In the genomic region with DNA sequence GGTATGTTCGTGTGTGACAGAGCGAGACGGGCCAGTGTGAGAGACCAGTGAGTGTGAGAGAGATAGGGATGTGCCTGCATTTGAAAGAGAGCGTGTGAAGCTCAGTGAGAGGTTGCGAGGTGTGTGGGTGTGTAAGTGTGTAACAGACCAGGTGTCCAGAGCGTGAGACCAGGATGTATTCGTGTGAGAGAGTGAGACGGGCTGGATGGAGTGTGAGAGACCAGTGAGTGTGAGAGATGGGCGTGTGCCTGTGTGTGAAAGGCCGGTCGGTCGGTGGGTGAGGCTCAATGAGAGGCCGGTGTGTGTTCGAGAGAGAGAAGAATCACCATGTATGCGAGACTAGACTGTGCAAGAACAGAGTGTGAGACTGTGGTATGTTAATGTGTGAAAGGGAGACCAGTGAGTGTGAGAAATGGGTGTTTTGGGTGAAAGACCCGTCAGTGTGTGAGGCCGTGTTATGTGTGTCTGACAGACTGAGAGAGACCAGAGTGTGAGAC, we compare ENCODE assay signal across 9 cellular contexts. TPM values are rescaled to one million over a fixed set of nuclear protein-coding genes. Genes with fewer than 3 reads are reported as not detected.
DNase-seq lines count a peak whose midpoint lies in the region; ATAC-seq and TF ChIP-seq lines count a peak whose summit lies in the region.
"Had no signal": no experiment of that assay in that cellular context is flagged by ENCODE, and none has a peak within 500 bp of the region (broad histone marks: within the 10 kb centered on the region; RNA-seq: fewer than 3 reads in every experiment).

No MANE protein-coding gene starts in this region.

- no peak for DNase-seq in CD4-positive, CD25-positive, alpha-beta regulatory T cell
- DNase-seq in PC-9: no peak
- DNase-seq in fibroblast of villous mesenchyme (ENCODE audit: low read depth): no peak
- peak in 1 of 2 donors; percentile 39 for DNase-seq in psoas muscle
- no peak for DNase-seq in activated CD4-positive, alpha-beta T cell treated with anti-CD3 and anti-CD28 coated beads, Interleukin-2, amount 10 ng/mL, durations not matched to agents 7 days and 5 days
- DNase-seq in ecto neural progenitor cell (ENCODE audit: low spot score): no peak
- DNase-seq in activated CD4-positive, alpha-beta T cell treated with anti-CD3 and anti-CD28 coated beads for 36 hours: no peak
- DNase-seq: NCI-H2107 had no signal

- H3K27me3 ChIP-seq in CD4-positive, CD25-positive, alpha-beta regulatory T cell (ENCODE audit: control insufficient read depth, insufficient read depth, low read length): peaks cover 2% of the 10 kb centered on the region
- H3K27me3 ChIP-seq in PC-9 (ENCODE audit: insufficient read depth, low read depth) (0 out of 2 replicates have a peak, but pooled peaks cover 6% of the 10 kb centered on the region), psoas muscle (ENCODE audit: insufficient read depth in 3 of 3, low read length in 2 of 3) (no peaks in the 10 kb centered on the region)

- no peak for ATAC-seq in CD4-positive, CD25-positive, alpha-beta regulatory T cell (ENCODE audit: low read depth in 2 of 2)
- no peak for ATAC-seq in psoas muscle
- no peak for ATAC-seq in GM18907 (IDR thresholded peaks at IDR 0.05; ENCODE audit: unreplicated experiment)
- ATAC-seq in activated CD4-positive, alpha-beta T cell treated with anti-CD3 and anti-CD28 coated beads for 36 hours: no peak

- no peak overlapping the region for H3K4me3 Mint-ChIP-seq in CD4-positive, CD25-positive, alpha-beta regulatory T cell
- no peak overlapping the region for H3K4me3 Mint-ChIP-seq in activated CD4-positive, alpha-beta T cell treated with anti-CD3 and anti-CD28 coated beads, Interleukin-2, amount 10 ng/mL, durations not matched to agents 7 days and 5 days
- H3K4me3 Mint-ChIP-seq in activated CD4-positive, alpha-beta T cell treated with anti-CD3 and anti-CD28 coated beads for 36 hours: no peak overlapping the region

- H3K9me2 ChIP-seq in PC-9 (ENCODE audit: insufficient read depth): no peaks in the 10 kb centered on the region

- POLR2A ChIA-PET in PC-9 (lab: Charles Lee; ENCODE audit: unreplicated experiment): no interaction called here
- POLR2A ChIA-PET in activated CD4-positive, alpha-beta T cell treated with anti-CD3 and anti-CD28 coated beads, Interleukin-2, amount 10 ng/mL, durations not matched to agents 7 days and 5 days (lab: Charles Lee): no interaction called here
- POLR2A ChIA-PET in activated CD4-positive, alpha-beta T cell treated with anti-CD3 and anti-CD28 coated beads for 36 hours (lab: Charles Lee): no interaction called here

- peaks cover under 1% of the 10 kb centered on the region for H3K36me3 Mint-ChIP-seq in CD4-positive, CD25-positive, alpha-beta regulatory T cell
- peaks cover 9% of the 10 kb centered on the region for H3K36me3 Mint-ChIP-seq in activated CD4-positive, alpha-beta T cell treated with anti-CD3 and anti-CD28 coated beads, Interleukin-2, amount 10 ng/mL, durations not matched to agents 7 days and 5 days (ENCODE audit: low read depth)
- H3K36me3 Mint-ChIP-seq in activated CD4-positive, alpha-beta T cell treated with anti-CD3 and anti-CD28 coated beads for 36 hours (ENCODE audit: low read depth): peaks cover 20% of the 10 kb centered on the region

- H3F3A ChIP-seq in PC-9 (ENCODE audit: insufficient read depth, low read depth): no peaks in the 10 kb centered on the region

- no peaks in the 10 kb centered on the region for H4K20me1 ChIP-seq in PC-9 (ENCODE audit: insufficient read depth)

- intact Hi-C loops in PC-9 (cut with micrococcal nuclease; ENCODE audit: unreplicated experiment) (no loop called here), psoas muscle (cut with DNase I) (loop anchor here (1.0 to 10.0 kb wide), 2 partner anchors 59 to 104 kb away; a partner anchor contains a TSS)
- intact Hi-C loops in activated CD4-positive, alpha-beta T cell treated with anti-CD3 and anti-CD28 coated beads for 36 hours (cut with DNase I, micrococcal nuclease): loop anchor here in 1 of 2 experiments (1.0 kb wide), 2 partner anchors 104 to 194 kb away; a partner anchor contains a TSS

- no peaks in the 10 kb centered on the region for H3K36me3 ChIP-seq in CD4-positive, CD25-positive, alpha-beta regulatory T cell (ENCODE audit: control insufficient read depth, insufficient read depth, low read length)
- no peaks in the 10 kb centered on the region for H3K36me3 ChIP-seq in PC-9 (ENCODE audit: low read depth)
- H3K36me3 ChIP-seq in psoas muscle (ENCODE audit: insufficient read depth in 1 of 2, low read depth in 1 of 2): peaks cover 4 to 16% of the 10 kb centered on the region in 2 donors

- TF ChIP-seq CTCF in PC-9 (conservative IDR thresholded peaks at IDR 0.05): no peak
- TF ChIP-seq CTCF in fibroblast of villous mesenchyme (IDR thresholded peaks at IDR 0.05; ENCODE audit: insufficient read depth, low read depth, low read length): no peak
- no peak for TF ChIP-seq CTCF in psoas muscle (IDR thresholded peaks at IDR 0.05)

- peaks cover 0 to 34% (median 13%) of the 10 kb centered on the region in 7 donors for H3K9me3 Mint-ChIP-seq in CD4-positive, CD25-positive, alpha-beta regulatory T cell
- peaks cover 27% of the 10 kb centered on the region for H3K9me3 Mint-ChIP-seq in activated CD4-positive, alpha-beta T cell treated with anti-CD3 and anti-CD28 coated beads, Interleukin-2, amount 10 ng/mL, durations not matched to agents 7 days and 5 days
- H3K9me3 Mint-ChIP-seq in activated CD4-positive, alpha-beta T cell treated with anti-CD3 and anti-CD28 coated beads for 36 hours (ENCODE audit: low read depth): peaks cover 10% of the 10 kb centered on the region

- peak overlapping the region; percentile 57 for H3K4me2 ChIP-seq in PC-9

- H3K4me3 ChIP-seq in CD4-positive, CD25-positive, alpha-beta regulatory T cell (ENCODE audit: low read depth, low read length): peak overlapping the region; percentile 34
- H3K4me3 ChIP-seq in PC-9: peak overlapping the region; percentile 49; the same call in 1 of the 2 replicates
- peak overlapping the region; percentile 83 for H3K4me3 ChIP-seq in fibroblast of villous mesenchyme (ENCODE audit: low read depth, low read length)
- H3K4me3 ChIP-seq in psoas muscle: peak overlapping the region; percentile 77

- no peaks in the 10 kb centered on the region for H3K4me1 ChIP-seq in CD4-positive, CD25-positive, alpha-beta regulatory T cell (ENCODE audit: control insufficient read depth, insufficient read depth, low read length, poor library complexity, severe bottlenecking)
- no peaks in the 10 kb centered on the region for H3K4me1 ChIP-seq in PC-9 (replicated peaks; ENCODE audit: insufficient read depth)
- H3K4me1 ChIP-seq in psoas muscle: peaks cover 12% of the 10 kb centered on the region

- CTCF ChIA-PET in PC-9 (lab: Charles Lee): no interaction called here
- CTCF ChIA-PET in activated CD4-positive, alpha-beta T cell treated with anti-CD3 and anti-CD28 coated beads, Interleukin-2, amount 10 ng/mL, durations not matched to agents 7 days and 5 days (lab: Charles Lee): no interaction called here
- CTCF ChIA-PET in activated CD4-positive, alpha-beta T cell treated with anti-CD3 and anti-CD28 coated beads for 36 hours (lab: Charles Lee): interaction anchor here (0.7 kb wide), 1 partner anchor 138 kb away, joined by 4 read pairs; no protein-coding TSS in a partner anchor

- 3 to 4% (median 3%) methylated on average over 17 of the region's 17 CpGs for WGBS in psoas muscle, 3 donors

- H3K27ac Mint-ChIP-seq in CD4-positive, CD25-positive, alpha-beta regulatory T cell: no peak overlapping the region
- no peak overlapping the region for H3K27ac Mint-ChIP-seq in activated CD4-positive, alpha-beta T cell treated with anti-CD3 and anti-CD28 coated beads, Interleukin-2, amount 10 ng/mL, durations not matched to agents 7 days and 5 days
- no peak overlapping the region for H3K27ac Mint-ChIP-seq in activated CD4-positive, alpha-beta T cell treated with anti-CD3 and anti-CD28 coated beads for 36 hours

- BruUV-seq in PC-9 (replicated peaks; lab: Mats Ljungman, UMichigan): no TSS peak

- peak overlapping the region; percentile 75 for H2AFZ ChIP-seq in PC-9

- H3K9me3 ChIP-seq in CD4-positive, CD25-positive, alpha-beta regulatory T cell (ENCODE audit: control insufficient read depth in 2 of 2, low read length in 2 of 2): peaks cover 50 to 53% of the 10 kb centered on the region in 2 experiments
- peaks cover 8% of the 10 kb centered on the region for H3K9me3 ChIP-seq in PC-9 (ENCODE audit: insufficient read depth, low read depth)
- H3K9me3 ChIP-seq in psoas muscle: peaks cover 54% of the 10 kb centered on the region

- no peaks in the 10 kb centered on the region for H3K27me3 Mint-ChIP-seq in CD4-positive, CD25-positive, alpha-beta regulatory T cell
- H3K27me3 Mint-ChIP-seq in activated CD4-positive, alpha-beta T cell treated with anti-CD3 and anti-CD28 coated beads, Interleukin-2, amount 10 ng/mL, durations not matched to agents 7 days and 5 days: no peaks in the 10 kb centered on the region
- peaks cover 2% of the 10 kb centered on the region for H3K27me3 Mint-ChIP-seq in activated CD4-positive, alpha-beta T cell treated with anti-CD3 and anti-CD28 coated beads for 36 hours

- H3K27ac ChIP-seq in CD4-positive, CD25-positive, alpha-beta regulatory T cell (ENCODE audit: insufficient read depth, low read length, poor library complexity, severe bottlenecking): peak overlapping the region; percentile 65
- no peak overlapping the region for H3K27ac ChIP-seq in PC-9
- H3K27ac ChIP-seq in psoas muscle: peak overlapping the region; percentile 97

- peaks cover 0 to 8% (median 2%) of the 10 kb centered on the region in 4 donors for H3K4me1 Mint-ChIP-seq in CD4-positive, CD25-positive, alpha-beta regulatory T cell
- no peaks in the 10 kb centered on the region for H3K4me1 Mint-ChIP-seq in activated CD4-positive, alpha-beta T cell treated with anti-CD3 and anti-CD28 coated beads, Interleukin-2, amount 10 ng/mL, durations not matched to agents 7 days and 5 days
- H3K4me1 Mint-ChIP-seq in activated CD4-positive, alpha-beta T cell treated with anti-CD3 and anti-CD28 coated beads for 36 hours: peaks cover 5% of the 10 kb centered on the region

- H3K79me2 ChIP-seq in PC-9 (ENCODE audit: low read depth): no peaks in the 10 kb centered on the region

RNA-seq across cellular contexts. Expression of a gene that starts 0.7 kb away (rescaled TPM):
- 0.62 TPM for total RNA-seq in CD4-positive, CD25-positive, alpha-beta regulatory T cell
- under 1 TPM in 3 of 4 donors, not detected in 1; 0.17 to 0.39 (median 0.30) TPM for polyA plus RNA-seq in CD4-positive, CD25-positive, alpha-beta regulatory T cell
- 0.57 and 0.78 TPM in 2 replicates for total RNA-seq in PC-9 (2021)
- total RNA-seq in fibroblast of villous mesenchyme: 1.9 and 3.9 TPM in 2 replicates
- total RNA-seq in psoas muscle: 1 to 10 TPM; 5.3 to 7.3 (median 5.4) TPM
- polyA plus RNA-seq in psoas muscle: 1 to 10 TPM; 1.1 to 4.0 (median 1.5) TPM
- 1 to 10 TPM; 1.1 to 1.5 TPM for total RNA-seq in activated CD4-positive, alpha-beta T cell treated with anti-CD3 and anti-CD28 coated beads, Interleukin-2, amount 10 ng/mL, durations not matched to agents 7 days and 5 days
- total RNA-seq in activated CD4-positive, alpha-beta T cell treated with anti-CD3 and anti-CD28 coated beads for 36 hours: 1 to 10 TPM; 1.4 to 1.5 TPM

RNA-seq across cellular contexts. Expression of a gene that starts 30.4 kb away (rescaled TPM):
- total RNA-seq in CD4-positive, CD25-positive, alpha-beta regulatory T cell: 2.9 TPM
- polyA plus RNA-seq in CD4-positive, CD25-positive, alpha-beta regulatory T cell: 1 to 10 TPM; 1.1 to 3.3 (median 2.0) TPM
- total RNA-seq in PC-9 (2021): 2.8 and 3.2 TPM in 2 replicates
- total RNA-seq in fibroblast of villous mesenchyme: 6.1 and 12.1 TPM in 2 replicates
- total RNA-seq in psoas muscle: 1 to 10 TPM; 2.0 to 5.0 (median 3.2) TPM
- 1 to 10 TPM; 1.7 to 7.0 (median 2.9) TPM for polyA plus RNA-seq in psoas muscle
- total RNA-seq in activated CD4-positive, alpha-beta T cell treated with anti-CD3 and anti-CD28 coated beads, Interleukin-2, amount 10 ng/mL, durations not matched to agents 7 days and 5 days: 1 to 10 TPM; 4.7 to 5.6 TPM
- total RNA-seq in activated CD4-positive, alpha-beta T cell treated with anti-CD3 and anti-CD28 coated beads for 36 hours: 1 to 10 TPM; 3.1 to 4.4 TPM

RNA-seq across cellular contexts. Expression of a gene that starts 31.2 kb away (rescaled TPM):
- 0.91 TPM for total RNA-seq in CD4-positive, CD25-positive, alpha-beta regulatory T cell
- polyA plus RNA-seq in CD4-positive, CD25-positive, alpha-beta regulatory T cell: 1 to 10 TPM in 1 of 4 donors, under 1 TPM in 3; 0.14 to 2.5 (median 0.50) TPM
- total RNA-seq in PC-9 (2021) (not detected in 2 replicates), fibroblast of villous mesenchyme (0.97 and 2.6 TPM in 2 replicates), psoas muscle (1 to 10 TPM in 3 of 4 donors, under 1 TPM in 1; 0.90 to 5.1 (median 2.4) TPM)
- polyA plus RNA-seq in psoas muscle: 1 to 10 TPM; 1.3 to 2.4 (median 1.7) TPM
- total RNA-seq in activated CD4-positive, alpha-beta T cell treated with anti-CD3 and anti-CD28 coated beads, Interleukin-2, amount 10 ng/mL, durations not matched to agents 7 days and 5 days: 1 to 10 TPM in 1 of 2 experiments, under 1 TPM in 1; 1.00 to 1.0 TPM
- total RNA-seq in activated CD4-positive, alpha-beta T cell treated with anti-CD3 and anti-CD28 coated beads for 36 hours: 1 to 10 TPM; 3.2 to 4.1 TPM

RNA-seq across cellular contexts. Expression of a gene that starts 58.9 kb away (rescaled TPM):
- total RNA-seq in CD4-positive, CD25-positive, alpha-beta regulatory T cell: 0.84 TPM
- 1 to 10 TPM; 1.3 to 3.4 (median 1.9) TPM for polyA plus RNA-seq in CD4-positive, CD25-positive, alpha-beta regulatory T cell
- total RNA-seq in PC-9 (2021) (1.2 and 1.7 TPM in 2 replicates), fibroblast of villous mesenchyme (2.6 and 3.9 TPM in 2 replicates), psoas muscle (1 to 10 TPM in 3 of 4 donors, under 1 TPM in 1; 0.87 to 2.6 (median 1.6) TPM)
- 1 to 10 TPM in 2 of 3 donors, under 1 TPM in 1; 0.44 to 3.4 (median 2.1) TPM for polyA plus RNA-seq in psoas muscle
- 1 to 10 TPM; 4.4 to 6.3 TPM for total RNA-seq in activated CD4-positive, alpha-beta T cell treated with anti-CD3 and anti-CD28 coated beads, Interleukin-2, amount 10 ng/mL, durations not matched to agents 7 days and 5 days
- total RNA-seq in activated CD4-positive, alpha-beta T cell treated with anti-CD3 and anti-CD28 coated beads for 36 hours: 1 to 10 TPM; 5.0 to 5.6 TPM
